In the genomic region with DNA sequence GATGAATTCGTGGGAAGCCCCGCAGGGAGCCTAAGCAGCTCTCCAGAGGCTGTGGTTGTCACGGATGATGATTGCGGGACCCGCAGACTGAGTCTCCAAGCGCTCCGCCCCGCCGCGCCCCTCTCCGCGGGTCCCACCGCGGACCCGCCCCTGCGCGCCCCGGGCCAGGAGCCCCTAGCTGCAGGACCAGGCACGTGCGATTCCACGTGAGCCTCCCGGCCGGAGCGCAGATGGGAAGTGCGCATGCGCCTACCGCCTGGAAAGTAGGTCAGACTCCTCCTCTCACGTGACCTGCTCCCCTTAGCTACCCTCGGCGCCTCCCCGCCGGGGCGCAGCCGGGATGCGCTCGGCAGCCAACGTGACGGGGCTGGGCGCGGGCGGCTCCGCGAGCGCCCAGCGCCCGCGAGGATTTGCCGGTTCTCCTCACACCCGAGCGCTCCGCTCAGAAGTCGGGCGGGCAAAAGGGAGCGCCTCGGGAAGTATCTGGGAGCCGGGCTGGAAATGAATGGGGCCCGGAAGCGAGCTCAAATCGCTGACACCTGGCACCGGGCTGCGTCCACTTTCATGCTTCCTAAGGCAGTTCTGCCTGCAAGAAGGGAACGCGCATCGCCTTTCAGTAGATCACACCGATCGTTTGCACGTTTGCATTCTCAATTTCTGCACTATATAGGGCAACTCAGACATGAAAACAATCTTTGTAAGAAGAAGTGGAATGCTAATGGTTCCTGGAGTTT, we compare ENCODE assay signal across 1 cellular context.
TF ChIP-seq lines count a peak whose summit lies in the region.

No MANE protein-coding gene starts in this region.

TF ChIP-seq in IMR-90, 13 proteins besides CTCF, POLR2A, EP300 and RAD21:
- TF ChIP-seq CHD1 (IDR thresholded peaks at IDR 0.05; ENCODE audit: low read depth, low read length) (no peak), BHLHE40 (IDR thresholded peaks at IDR 0.05; ENCODE audit: low read depth, low read length) (peak; percentile 93), MXI1 (IDR thresholded peaks at IDR 0.05; ENCODE audit: borderline replicate concordance, low read depth, low read length) (peak; percentile 35; the same call in 1 of the 2 replicates), USF2 (IDR thresholded peaks at IDR 0.05; ENCODE audit: low read depth, low read length) (peak; percentile 92), FOS (IDR thresholded peaks at IDR 0.05; ENCODE audit: low read depth, low read length) (peak; percentile 40; the same call in 1 of the 2 replicates), SMC3 (IDR thresholded peaks at IDR 0.05; ENCODE audit: low read depth, low read length) (no peak)
